In genomic region chr20:59385461-59385860, GRCh38 we compare ENCODE assay signal across 1 cellular context.
TF ChIP-seq lines count a peak whose summit lies in the region.

No MANE protein-coding gene starts in this region.

TF ChIP-seq in HepG2, 621 proteins besides CTCF, POLR2A, EP300 and RAD21 (continued from another document):
- TF ChIP-seq ZNF407 (CRISPR knock-in tag; IDR thresholded peaks at IDR 0.05; ENCODE audit: not compliant biosample characterization) (no peak), ZBTB49 (CRISPR knock-in tag; IDR thresholded peaks at IDR 0.05; ENCODE audit: borderline replicate concordance) (no peak), ZNF75D (CRISPR knock-in tag; IDR thresholded peaks at IDR 0.05; ENCODE audit: borderline replicate concordance) (no peak), ZNF674 (CRISPR knock-in tag; IDR thresholded peaks at IDR 0.05; ENCODE audit: low read depth) (no peak), CSRNP1 (CRISPR knock-in tag; IDR thresholded peaks at IDR 0.05) (no peak), KLF16 (CRISPR knock-in tag; IDR thresholded peaks at IDR 0.05) (no peak), GATAD1 (CRISPR knock-in tag; IDR thresholded peaks at IDR 0.05) (no peak), SRSF1 (optimal IDR thresholded peaks at IDR 0.05; ENCODE audit: low read depth, low read length) (no peak), PAXIP1 (CRISPR knock-in tag; conservative IDR thresholded peaks at IDR 0.05) (no peak), ZNF362 (CRISPR knock-in tag; IDR thresholded peaks at IDR 0.05; ENCODE audit: borderline replicate concordance) (no peak), ZNF740 (CRISPR knock-in tag; IDR thresholded peaks at IDR 0.05) (no peak), FOXM1 (CRISPR knock-in tag; IDR thresholded peaks at IDR 0.05) (no peak), ZNF33B (CRISPR knock-in tag; IDR thresholded peaks at IDR 0.05) (no peak), PRDM4 (CRISPR knock-in tag; IDR thresholded peaks at IDR 0.05; ENCODE audit: borderline replicate concordance) (no peak), FOXO4 (CRISPR knock-in tag; conservative IDR thresholded peaks at IDR 0.05) (no peak), AKNA (CRISPR knock-in tag; IDR thresholded peaks at IDR 0.05; ENCODE audit: borderline replicate concordance) (no peak), NR3C1 (CRISPR knock-in tag; IDR thresholded peaks at IDR 0.05) (no peak), ZNF816 (CRISPR knock-in tag; IDR thresholded peaks at IDR 0.05; ENCODE audit: borderline replicate concordance) (no peak)
